ENCODE assay signal across 23 cellular contexts in the genomic region with DNA sequence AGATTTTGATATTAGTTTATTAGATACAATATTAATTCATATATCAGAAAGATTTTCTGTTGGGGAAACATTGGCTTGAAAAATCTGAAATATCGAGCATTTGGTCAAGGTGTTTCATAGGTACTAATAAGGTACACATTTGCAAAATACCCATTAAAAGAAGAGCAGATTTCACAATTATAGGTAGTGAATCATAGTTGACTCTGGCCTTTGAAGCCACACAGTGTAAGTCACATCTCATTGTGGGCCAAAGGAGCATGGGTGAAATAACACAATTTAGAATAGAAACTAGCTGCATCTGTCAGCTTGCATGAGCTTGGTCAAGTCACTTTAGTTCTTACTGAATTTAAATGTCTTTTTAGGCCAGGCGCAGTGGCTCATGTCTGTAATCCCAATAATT. TPM values are rescaled to one million over a fixed set of nuclear protein-coding genes. Genes with fewer than 3 reads are reported as not detected.
DNase-seq lines count a peak whose midpoint lies in the region; ATAC-seq and TF ChIP-seq lines count a peak whose summit lies in the region.
"Had no signal": no experiment of that assay in that cellular context is flagged by ENCODE, and none has a peak within 500 bp of the region (broad histone marks: within the 10 kb centered on the region; RNA-seq: fewer than 3 reads in every experiment).

No MANE protein-coding gene starts in this region.

- peaks cover 5% of the 10 kb centered on the region for H3K36me3 ChIP-seq in CD8-positive, alpha-beta T cell (ENCODE audit: insufficient read depth, low read length)
- peaks cover 33% of the 10 kb centered on the region for H3K36me3 ChIP-seq in GM23248 (ENCODE audit: low read depth)
- peaks cover 73% of the 10 kb centered on the region for H3K36me3 ChIP-seq in lower lobe of right lung

- no peak for ATAC-seq in CD8-positive, alpha-beta T cell
- ATAC-seq in lower lobe of right lung = no peak
- ATAC-seq in HG02623 (IDR thresholded peaks at IDR 0.05; ENCODE audit: unreplicated experiment) = no peak
- ATAC-seq: K562, sciatic nerve had no signal

- H4K20me1 ChIP-seq in GM23248 (ENCODE audit: insufficient read depth) = peaks cover 44% of the 10 kb centered on the region; the same call in 1 of the 2 replicates

- DNase-seq in CD8-positive, alpha-beta T cell = no peak
- DNase-seq in GM23248 = peak; percentile 55
- DNase-seq in amniotic epithelial cell (ENCODE audit: low read depth) = peak; percentile 4
- DNase-seq in kidney tubule cell (ENCODE audit: low spot score) = peak; percentile 17
- no peak for DNase-seq in lower lobe of right lung
- DNase-seq in SKM-1 (lab: John Stamatoyannopoulos, UW; ENCODE audit: unreplicated experiment) = no peak
- DNase-seq: activated CD4-positive, alpha-beta T cell treated with anti-CD3 and anti-CD28 coated beads for 1 hour; DMS 273 treated with DMSO at 0.1 percent for 48 hours; hypothalamus; NCI-H1092; NCI-H187; NCI-H2171 treated with DMSO at 0.1 percent for 48 hours; NCI-H524 treated with DMSO at 0.1 percent for 48 hours; SJCRH30; stomach; T-helper 1 cell had no signal

- 94 to 96% methylated on average over 2 of the region's 2 CpGs for WGBS in GM23248 (ENCODE audit: low coverage in 1 of 2, low lambda C conversion rate in 2 of 2, missing lambda C conversion rate in 2 of 2), 2 experiments

- H3K4me1 Mint-ChIP-seq in CD8-positive, alpha-beta T cell (ENCODE audit: low read depth) = peaks cover 85% of the 10 kb centered on the region

- in situ Hi-C loops in GM23248 (cut with MboI) = no loop called here

- H3K9me3 ChIP-seq in CD8-positive, alpha-beta T cell (ENCODE audit: low read length) = no peaks in the 10 kb centered on the region
- H3K9me3 ChIP-seq in GM23248 (ENCODE audit: low read depth) = no peaks in the 10 kb centered on the region
- no peaks in the 10 kb centered on the region for H3K9me3 ChIP-seq in lower lobe of right lung
- H3K9me3 ChIP-seq: SJCRH30, stomach, tibial nerve had no signal

- H2AFZ ChIP-seq in GM23248 = no peak overlapping the region

- H3K79me2 ChIP-seq in GM23248 (ENCODE audit: insufficient read depth) = peaks cover 92% of the 10 kb centered on the region

- H3K9me2 ChIP-seq in GM23248 (ENCODE audit: insufficient read depth) = no peaks in the 10 kb centered on the region

- no peak for TF ChIP-seq CTCF in CD8-positive, alpha-beta T cell (IDR thresholded peaks at IDR 0.05)
- TF ChIP-seq CTCF in lower lobe of right lung (IDR thresholded peaks at IDR 0.05) = no peak

- POLR2A ChIA-PET in CD8-positive, alpha-beta T cell (lab: Charles Lee) = no interaction called here

- no peaks in the 10 kb centered on the region for H3K9me3 Mint-ChIP-seq in CD8-positive, alpha-beta T cell
- H3K9me3 Mint-ChIP-seq: neural crest cell had no signal

- no peak overlapping the region for H3K4me2 ChIP-seq in GM23248 (ENCODE audit: unreplicated experiment)

- H3K4me1 ChIP-seq in CD8-positive, alpha-beta T cell (ENCODE audit: insufficient read depth, low read length) = peaks cover 65% of the 10 kb centered on the region
- H3K4me1 ChIP-seq in GM23248 (ENCODE audit: insufficient read depth) (peaks cover 47% of the 10 kb centered on the region), lower lobe of right lung (peaks cover 72% of the 10 kb centered on the region)

- intact Hi-C loops in CD8-positive, alpha-beta T cell (cut with DNase I, micrococcal nuclease) = loop anchor here (10.0 kb wide), 2 partner anchors 831 to 1609 kb away; partner anchors contain the start of genes C2orf68 (in 1 of the 2), KRCC1 (in 1 of the 2) and USP39 (in 1 of the 2)
- intact Hi-C loops in lower lobe of right lung (cut with DNase I) = no loop called here

- CTCF ChIA-PET in CD8-positive, alpha-beta T cell (lab: Charles Lee) = no interaction called here

- no peak overlapping the region for H3K4me3 ChIP-seq in CD8-positive, alpha-beta T cell (ENCODE audit: low read depth, low read length)
- H3K4me3 ChIP-seq in GM23248 (no peak overlapping the region), lower lobe of right lung (no peak overlapping the region)
- H3K4me3 ChIP-seq: coronary artery, K562, lung, SJCRH30, stomach, tibial nerve had no signal

- H3K9ac ChIP-seq in GM23248 = no peak overlapping the region

- no peaks in the 10 kb centered on the region for H3K27me3 Mint-ChIP-seq in CD8-positive, alpha-beta T cell (ENCODE audit: low read depth)

- H3K27me3 ChIP-seq in CD8-positive, alpha-beta T cell (ENCODE audit: insufficient read depth, low read length) = no peaks in the 10 kb centered on the region
- H3K27me3 ChIP-seq in GM23248 (replicated peaks; ENCODE audit: insufficient read depth) (no peaks in the 10 kb centered on the region), lower lobe of right lung (ENCODE audit: low read depth) (no peaks in the 10 kb centered on the region)
- H3K27me3 ChIP-seq: SJCRH30, stomach, tibial nerve had no signal

- no peak overlapping the region for H3K4me3 Mint-ChIP-seq in CD8-positive, alpha-beta T cell
- H3K4me3 Mint-ChIP-seq: neural crest cell had no signal

- peaks cover 88% of the 10 kb centered on the region for H3K36me3 Mint-ChIP-seq in CD8-positive, alpha-beta T cell

- peaks cover 22% of the 10 kb centered on the region for H3F3A ChIP-seq in GM23248 (ENCODE audit: insufficient read depth)

- H3K27ac ChIP-seq in CD8-positive, alpha-beta T cell (ENCODE audit: low read depth, low read length) = no peak overlapping the region
- no peak overlapping the region for H3K27ac ChIP-seq in GM23248
- no peak overlapping the region for H3K27ac ChIP-seq in lower lobe of right lung
- H3K27ac ChIP-seq: coronary artery, SJCRH30, stomach, tibial nerve had no signal

- H3K27ac Mint-ChIP-seq in CD8-positive, alpha-beta T cell = peak overlapping the region; percentile 43

RNA-seq across cellular contexts. Expression of gene KDM3A, which starts 4.9 kb away (rescaled TPM):
- 100 to 1,000 TPM; 226 to 227 TPM for total RNA-seq in CD8-positive, alpha-beta T cell
- 23.6 and 24.4 TPM in 2 replicates for total RNA-seq in GM23248 (2014; rRNA removed; shearing (Covaris generic))
- 13.1 and 14.6 TPM in 2 replicates for polyA plus RNA-seq in GM23248 (2016; fragmentation: Nextera tagmentation; extraction: Ambion mirVana)
- total RNA-seq in lower lobe of right lung = 55.8 TPM

Comparison
In these comparisons a context has a peak if more than half of its experiments do, and no peak if none do; other contexts are left out.
1. DNase-seq: peak in GM23248 (single experiment), amniotic epithelial cell (single experiment) and kidney tubule cell (single experiment); none in CD8-positive, alpha-beta T cell (0 of 7), lower lobe of right lung (single experiment) and SKM-1 (single experiment).